ENCODE assay signal across 22 cellular contexts in genomic region chr10:132151286-132151950, GRCh38.
"Had no signal": no experiment of that assay in that cellular context is flagged by ENCODE, and none has a peak within 500 bp of the region (broad histone marks: within the 10 kb centered on the region; RNA-seq: fewer than 3 reads in every experiment).

No MANE protein-coding gene starts in this region.

- H3K36me3 ChIP-seq: brain microvascular endothelial cell, MG63 had no signal

- ATAC-seq: activated CD8-positive, alpha-beta T cell treated with anti-CD3 and anti-CD28 coated beads, Interleukin-2, amount 10 ng/mL, durations not matched to agents 7 days and 5 days; PC-3; T-cell had no signal

- H3K4me3 Mint-ChIP-seq: activated CD8-positive, alpha-beta T cell treated with anti-CD3 and anti-CD28 coated beads, Interleukin-2, amount 10 ng/mL, durations not matched to agents 7 days and 5 days; activated naive CD4-positive, alpha-beta T cell treated with anti-CD3 and anti-CD28 coated beads for 36 hours; activated naive CD8-positive, alpha-beta T cell; activated T-cell treated with anti-CD3 and anti-CD28 coated beads, Interleukin-2, amount 50 U/mL, for 24 hours; activated T-helper 1 cell treated with anti-CD3 and anti-CD28 coated beads, Interleukin-12 subunit alpha, Interleukin-12 subunit beta, Interleukin-2, Interleukin-4 antibody, amounts not matched to agents 30 ng/mL and 10 ng/mL and 1 ng/mL, durations not matched to agents 14 hours and 24 hours and 36 hours; T-cell had no signal

- H3K4me1 Mint-ChIP-seq: T-cell had no signal

- H3K9me3 ChIP-seq: MG63 had no signal

- DNase-seq: activated CD4-positive, alpha-beta T cell treated with anti-CD3 and anti-CD28 coated beads for 4 hours; activated CD4-positive, alpha-beta T cell treated with anti-CD3 and anti-CD28 coated beads, Interleukin-2, amount 50 U/mL, for 4 hours; activated CD8-positive, alpha-beta memory T cell treated with anti-CD3 and anti-CD28 coated beads, Interleukin-2, amount 50 U/mL, for 48 hours; activated CD8-positive, alpha-beta T cell treated with anti-CD3 and anti-CD28 coated beads, Interleukin-2, amount 10 ng/mL, durations not matched to agents 7 days and 5 days; activated gamma-delta T cell; activated naive CD4-positive, alpha-beta T cell treated with anti-CD3 and anti-CD28 coated beads for 36 hours; activated T-cell treated with anti-CD3 and anti-CD28 coated beads, Interleukin-2, amount 50 U/mL, for 24 hours; amygdala; brain microvascular endothelial cell; MG63; NCI-H1105; NCI-H1436; NCI-H187; NCI-H2081; NCI-H510A treated with DMSO at 0.1 percent for 48 hours; PC-3; T-cell; T-helper 2 cell had no signal

- H3K27me3 ChIP-seq: brain microvascular endothelial cell, MG63 had no signal

- H3K4me3 ChIP-seq: MG63, SK-N-MC had no signal

- H3K9me3 Mint-ChIP-seq: activated naive CD4-positive, alpha-beta T cell treated with anti-CD3 and anti-CD28 coated beads for 36 hours; activated T-cell treated with anti-CD3 and anti-CD28 coated beads, Interleukin-2, amount 50 U/mL, for 24 hours; activated T-helper 1 cell treated with anti-CD3 and anti-CD28 coated beads, Interleukin-12 subunit alpha, Interleukin-12 subunit beta, Interleukin-2, Interleukin-4 antibody, amounts not matched to agents 30 ng/mL and 10 ng/mL and 1 ng/mL, durations not matched to agents 14 hours and 24 hours and 36 hours; T-cell had no signal

- H3K27me3 Mint-ChIP-seq: activated naive CD8-positive, alpha-beta T cell; activated T-cell treated with anti-CD3 and anti-CD28 coated beads, Interleukin-2, amount 50 U/mL, for 24 hours; T-cell had no signal

- H3K27ac Mint-ChIP-seq: activated CD8-positive, alpha-beta T cell treated with anti-CD3 and anti-CD28 coated beads, Interleukin-2, amount 10 ng/mL, durations not matched to agents 7 days and 5 days; activated naive CD4-positive, alpha-beta T cell treated with anti-CD3 and anti-CD28 coated beads for 36 hours; activated naive CD8-positive, alpha-beta T cell; activated T-cell treated with anti-CD3 and anti-CD28 coated beads, Interleukin-2, amount 50 U/mL, for 24 hours; activated T-helper 1 cell treated with anti-CD3 and anti-CD28 coated beads, Interleukin-12 subunit alpha, Interleukin-12 subunit beta, Interleukin-2, Interleukin-4 antibody, amounts not matched to agents 30 ng/mL and 10 ng/mL and 1 ng/mL, durations not matched to agents 14 hours and 24 hours and 36 hours; T-cell had no signal

- H3K36me3 Mint-ChIP-seq: activated naive CD8-positive, alpha-beta T cell; T-cell had no signal

- H3K27ac ChIP-seq: brain microvascular endothelial cell, SK-N-MC, VCaP had no signal
